ENCODE assay signal across 9 cellular contexts in the genomic region with DNA sequence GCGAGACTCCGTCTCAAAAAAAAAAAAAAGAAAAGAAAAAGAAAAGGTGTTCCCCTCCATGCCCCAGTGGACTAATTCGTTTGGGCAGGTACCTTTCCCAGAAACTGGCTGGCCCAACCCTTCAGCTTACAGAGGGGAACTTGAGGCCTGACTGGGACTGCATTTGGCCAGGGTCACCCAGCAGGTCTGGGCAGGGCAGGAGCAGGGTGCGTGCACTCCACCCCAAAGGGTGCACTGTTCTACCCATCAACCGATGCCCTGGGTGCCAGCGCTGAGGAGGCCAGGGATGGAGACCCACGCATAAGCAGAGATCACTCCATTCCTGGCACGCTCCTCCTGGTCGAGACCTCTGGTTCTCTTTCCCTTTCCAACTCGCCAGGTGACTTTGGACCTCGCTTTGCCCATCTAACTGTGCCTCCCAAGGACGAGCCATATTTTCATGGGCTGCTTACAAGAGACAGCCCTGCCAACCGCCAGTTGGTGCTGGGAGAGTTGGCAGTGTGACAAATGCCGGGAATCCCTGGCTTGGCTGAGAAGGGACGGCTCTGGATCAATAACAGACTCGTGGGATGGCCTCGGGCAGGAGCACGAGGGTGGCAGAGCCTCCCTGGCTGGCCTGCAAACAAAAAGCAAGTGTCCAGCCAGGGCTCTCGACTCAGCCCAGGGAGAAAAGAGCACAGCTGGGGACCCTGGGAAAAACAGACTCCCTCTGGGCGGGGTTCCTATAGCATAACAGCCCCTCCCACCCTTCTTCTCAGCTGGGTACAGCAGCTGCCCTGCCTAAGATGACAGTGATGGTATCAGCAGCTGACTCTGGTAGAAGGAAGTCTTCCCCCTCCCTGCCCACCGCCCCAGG. TPM values are rescaled to one million over a fixed set of nuclear protein-coding genes. Genes with fewer than 3 reads are reported as not detected.
DNase-seq lines count a peak whose midpoint lies in the region; ATAC-seq and TF ChIP-seq lines count a peak whose summit lies in the region.
"Had no signal": no experiment of that assay in that cellular context is flagged by ENCODE, and none has a peak within 500 bp of the region (broad histone marks: within the 10 kb centered on the region; RNA-seq: fewer than 3 reads in every experiment).

No MANE protein-coding gene starts in this region.

- no TSS peak for BruUV-seq in A673 (replicated peaks; lab: Mats Ljungman, UMichigan)

- H3K9me3 ChIP-seq in A673 (ENCODE audit: low read depth, low read length, poor library complexity, severe bottlenecking) (no peaks in the 10 kb centered on the region), ascending aorta (no peaks in the 10 kb centered on the region)

- CTCF ChIA-PET in A673 (lab: Charles Lee): no interaction called here

- H3K4me1 ChIP-seq in A673 (ENCODE audit: insufficient read depth, low read length, poor library complexity, severe bottlenecking) (peaks cover 6% of the 10 kb centered on the region), ascending aorta (peaks cover 5 to 20% of the 10 kb centered on the region in 2 donors)

- TF ChIP-seq CTCF in A673 (conservative IDR thresholded peaks at IDR 0.05; ENCODE audit: low read depth, low read length): no peak
- no peak for TF ChIP-seq CTCF in ascending aorta (IDR thresholded peaks at IDR 0.05)

- no peaks in the 10 kb centered on the region for H3K36me3 ChIP-seq in A673 (ENCODE audit: insufficient read depth, low read length, poor library complexity, severe bottlenecking)
- H3K36me3 ChIP-seq in ascending aorta: no peaks in the 10 kb centered on the region

- no peaks in the 10 kb centered on the region for H3K27me3 ChIP-seq in A673 (replicated peaks; ENCODE audit: insufficient read depth, low read depth, low read length, poor library complexity)
- H3K27me3 ChIP-seq in ascending aorta: no peaks in the 10 kb centered on the region

- H3K27ac ChIP-seq in A673 (ENCODE audit: low read depth, low read length, poor library complexity, severe bottlenecking): no peak overlapping the region
- peak overlapping the region; percentile 68 to 74 for H3K27ac ChIP-seq in ascending aorta

- DNase-seq in A673 (ENCODE audit: low spot score) (peak; percentile 58), NCI-H2081 (lab: John Stamatoyannopoulos, UW) (peak; percentile 78 to 85), ascending aorta (ENCODE audit: low spot score in 2 of 2) (no peak), medulla oblongata (ENCODE audit: extremely low spot score) (peak; percentile 78), AML-193 (lab: John Stamatoyannopoulos, UW) (no peak), HuH-7.5 (ENCODE audit: low spot score) (no peak), RKO (ENCODE audit: low spot score) (no peak)

- intact Hi-C loops in A673 (cut with micrococcal nuclease; ENCODE audit: unreplicated experiment): no loop called here
- intact Hi-C loops in ascending aorta (cut with DNase I): loop anchor here (10.0 kb wide), 2 partner anchors 266 to 316 kb away; a partner anchor contains a TSS

- peak overlapping the region; percentile 7 for H3K4me3 ChIP-seq in A673 (ENCODE audit: low read depth, low read length, poor library complexity, severe bottlenecking)
- H3K4me3 ChIP-seq in ascending aorta: no peak overlapping the region

- no peak for ATAC-seq in HG02759 (IDR thresholded peaks at IDR 0.05; ENCODE audit: unreplicated experiment)
- ATAC-seq: activated CD4-positive, CD25-positive, alpha-beta regulatory T cell treated with anti-CD3 and anti-CD28 coated beads, Interleukin-2, amount 50 U/mL, for 24 hours had no signal

- POLR2A ChIA-PET in A673 (lab: Charles Lee; ENCODE audit: low non-redundant PET): no interaction called here

RNA-seq across cellular contexts. Expression of a gene that starts 7.9 kb away (rescaled TPM):
- total RNA-seq in A673 (2021): 354 and 375 TPM in 2 replicates
- total RNA-seq in ascending aorta: 3,584 TPM

RNA-seq across cellular contexts. Expression of a gene that starts 48.5 kb away (rescaled TPM):
- total RNA-seq in A673 (2021): 222 and 249 TPM in 2 replicates
- 83.0 TPM for total RNA-seq in ascending aorta

Comparison
In these comparisons a context has a peak if more than half of its experiments do, and no peak if none do; other contexts are left out.
1. DNase-seq: peak in A673 (single experiment), NCI-H2081 (2 of 2) and medulla oblongata (single experiment); none in ascending aorta (0 of 2), AML-193 (0 of 2), HuH-7.5 (single experiment) and RKO (single experiment).